1 cellular context compared by ENCODE assay signal in genomic region chrX:24151513-24151912, GRCh38.
TF ChIP-seq lines count a peak whose summit lies in the region.

No MANE protein-coding gene starts in this region.

TF ChIP-seq in H1, 55 proteins besides CTCF, POLR2A, EP300 and RAD21 (continued from another document):
- no peak for TF ChIP-seq E2F6 (IDR thresholded peaks at IDR 0.05)
- TF ChIP-seq KDM5A (IDR thresholded peaks at IDR 0.05; ENCODE audit: low read length), result no peak
- TF ChIP-seq KDM1A (IDR thresholded peaks at IDR 0.05; ENCODE audit: borderline replicate concordance, low read length), result no peak
- TF ChIP-seq GTF2F1 (IDR thresholded peaks at IDR 0.05; ENCODE audit: borderline replicate concordance, low read depth, low read length), result no peak
- TF ChIP-seq CEBPB (IDR thresholded peaks at IDR 0.05; ENCODE audit: low read depth, low read length), result no peak
- no peak for TF ChIP-seq CREB1 (IDR thresholded peaks at IDR 0.05)
